Comparison of ENCODE assay signal across 19 cellular contexts in the genomic region with DNA sequence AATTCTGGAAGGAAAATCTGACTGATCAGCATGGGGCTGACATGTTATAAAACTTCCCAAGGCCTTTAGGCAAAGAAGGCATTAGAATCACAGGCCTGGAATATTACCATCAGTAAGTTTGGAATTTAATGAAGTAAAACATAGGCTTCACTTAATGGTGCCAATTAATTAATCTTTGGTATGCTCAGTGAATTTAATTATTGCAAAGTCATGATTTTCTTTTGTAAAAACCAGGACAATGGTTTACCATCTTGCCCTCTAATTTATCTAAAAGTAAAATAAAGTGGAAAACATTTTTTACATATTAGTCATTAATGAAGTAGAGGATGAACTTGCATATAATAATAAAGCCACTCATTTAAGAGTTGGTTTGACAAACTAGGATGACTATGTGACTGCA.
DNase-seq lines count a peak whose midpoint lies in the region; ATAC-seq, FAIRE-seq and TF ChIP-seq lines count a peak whose summit lies in the region.
"Had no signal": no experiment of that assay in that cellular context is flagged by ENCODE, and none has a peak within 500 bp of the region (broad histone marks: within the 10 kb centered on the region; RNA-seq: fewer than 3 reads in every experiment).

No MANE protein-coding gene starts in this region.

- no peak for TF ChIP-seq POLR2A in A549 (IDR thresholded peaks at IDR 0.05; ENCODE audit: low read length)
- TF ChIP-seq POLR2A in HCT116 (IDR thresholded peaks at IDR 0.05; ENCODE audit: borderline replicate concordance, extremely low read depth, insufficient read depth, insufficient read length): no peak

- no peaks in the 10 kb centered on the region for H3K9me2 ChIP-seq in HCT116 (ENCODE audit: insufficient read depth)

- no peak overlapping the region for H3K4me2 ChIP-seq in A549
- H3K4me2 ChIP-seq in HCT116 (ENCODE audit: low read length): no peak overlapping the region
- H3K4me2 ChIP-seq: BLaER1 treated with 17β-estradiol and CSF1 and Interleukin-3, amounts not matched to agents 10 nM and 100 nM had no signal

- CTCF ChIA-PET in A549 (lab: Yijun Ruan, JAX) (no interaction called here), HCT116 (lab: Charles Lee) (no interaction called here)

- H3K4me3 ChIP-seq in A549: no peak overlapping the region
- no peak overlapping the region for H3K4me3 ChIP-seq in HCT116 (replicated peaks in 1 of 2; ENCODE audit: low read depth in 1 of 2, low read length in 2 of 2)
- H3K4me3 ChIP-seq: BLaER1 treated with 17β-estradiol and CSF1 and Interleukin-3, amounts not matched to agents 10 nM and 100 nM had no signal

- peaks cover 69% of the 10 kb centered on the region for H3K27me3 ChIP-seq in HCT116 (ENCODE audit: insufficient read depth, low read length)
- H3K27me3 ChIP-seq: BLaER1 treated with 17β-estradiol and CSF1 and Interleukin-3, amounts not matched to agents 10 nM and 100 nM had no signal

- intact Hi-C loops in HCT116 (cut with micrococcal nuclease): no loop called here

- no peaks in the 10 kb centered on the region for H3K79me2 ChIP-seq in HCT116 (ENCODE audit: insufficient read depth, low read length)

- no peak overlapping the region for H2AFZ ChIP-seq in HCT116 (ENCODE audit: low read depth, low read length, poor library complexity, severe bottlenecking)

- no peak overlapping the region for H3K9ac ChIP-seq in HCT116 (ENCODE audit: low read length)
- H3K9ac ChIP-seq: BLaER1 treated with 17β-estradiol and CSF1 and Interleukin-3, amounts not matched to agents 10 nM and 100 nM had no signal

- H3K9me3 ChIP-seq in A549: no peaks in the 10 kb centered on the region
- H3K9me3 ChIP-seq in HCT116 (ENCODE audit: control insufficient read depth in 1 of 2, insufficient read depth in 1 of 2, low read depth in 1 of 2, low read length in 2 of 2): no peaks in the 10 kb centered on the region
- H3K9me3 ChIP-seq: BLaER1 treated with 17β-estradiol and CSF1 and Interleukin-3, amounts not matched to agents 10 nM and 100 nM; Caco-2 had no signal

- no TSS peak for BruUV-seq in HCT116 (replicated peaks; lab: Mats Ljungman, UMichigan)

- no peaks in the 10 kb centered on the region for H3K36me3 ChIP-seq in HCT116 (ENCODE audit: control insufficient read depth in 1 of 2, insufficient read depth in 2 of 2, low read length in 2 of 2)
- H3K36me3 ChIP-seq: BLaER1 treated with 17β-estradiol and CSF1 and Interleukin-3, amounts not matched to agents 10 nM and 100 nM had no signal

- no peak for DNase-seq in A549 (ENCODE audit: low read depth in 1 of 2, low spot score in 1 of 2)
- DNase-seq in HCT116 (ENCODE audit: low read depth, low spot score): no peak
- DNase-seq: 8988T; AML-193; Caco-2; Calu3; CD4-positive, alpha-beta T cell; CD8-positive, alpha-beta T cell; DMS79 treated with DMSO at 0.1 percent for 48 hours; GF-D8 had no signal

- no peak for TF ChIP-seq EP300 in A549 (IDR thresholded peaks at IDR 0.05)

- TF ChIP-seq RAD21 in A549 (conservative IDR thresholded peaks at IDR 0.05 in 1 of 2, IDR thresholded peaks at IDR 0.05 in 1 of 2): no peak
- TF ChIP-seq RAD21 in HCT116 (IDR thresholded peaks at IDR 0.05; ENCODE audit: low read depth): no peak

- RAD21 ChIA-PET in HCT116 (lab: Charles Lee; ENCODE audit: low non-redundant PET in 1 of 2, low total read pairs in 2 of 2, uncharacterized antibody in 2 of 2, unreplicated experiment in 2 of 2): no interaction called here

- ATAC-seq in A549: no peak
- no peak for ATAC-seq in HCT116
- ATAC-seq in GM21515 (IDR thresholded peaks at IDR 0.05; ENCODE audit: unreplicated experiment): no peak
- ATAC-seq in HG03442 (IDR thresholded peaks at IDR 0.05; ENCODE audit: unreplicated experiment): no peak
- ATAC-seq: CD8-positive, alpha-beta T cell had no signal

- FAIRE-seq in A549 (lab: Jason Lieb, UNC): no peak
- FAIRE-seq in islet of Langerhans (lab: Jason Lieb, UNC): peak; percentile 55
- FAIRE-seq: A204.1, D721Med, GM12891, GM19239 had no signal

- H4K20me1 ChIP-seq in HCT116 (ENCODE audit: insufficient read depth): no peaks in the 10 kb centered on the region
- H4K20me1 ChIP-seq: BLaER1 treated with 17β-estradiol and CSF1 and Interleukin-3, amounts not matched to agents 10 nM and 100 nM had no signal

- H3K27ac ChIP-seq in A549 (no peak overlapping the region), HCT116 (ENCODE audit: low read depth, low read length) (no peak overlapping the region)
- H3K27ac ChIP-seq: BLaER1 treated with 17β-estradiol and CSF1 and Interleukin-3, amounts not matched to agents 10 nM and 100 nM; C4-2B had no signal

- TF ChIP-seq CTCF in A549 (IDR thresholded peaks at IDR 0.05) (no peak), HCT116 (IDR thresholded peaks at IDR 0.05 in 2 of 3, conservative IDR thresholded peaks at IDR 0.05 in 1 of 3; ENCODE audit: borderline replicate concordance in 1 of 3, insufficient read depth in 1 of 3, low read depth in 2 of 3, low read length in 2 of 3) (no peak)

- POLR2A ChIA-PET in A549 (lab: Yijun Ruan, JAX): no interaction called here
- POLR2A ChIA-PET in HCT116 (lab: Charles Lee): no interaction called here

- H3K4me1 ChIP-seq in A549: no peaks in the 10 kb centered on the region
- no peaks in the 10 kb centered on the region for H3K4me1 ChIP-seq in HCT116 (ENCODE audit: control insufficient read depth in 1 of 2, insufficient read depth in 2 of 2, low read length in 2 of 2)
- H3K4me1 ChIP-seq: BLaER1 treated with 17β-estradiol and CSF1 and Interleukin-3, amounts not matched to agents 10 nM and 100 nM; Caco-2 had no signal

TF ChIP-seq in A549, 52 proteins besides CTCF, POLR2A, EP300 and RAD21:
- TF ChIP-seq ZFP36 (IDR thresholded peaks at IDR 0.05; ENCODE audit: borderline replicate concordance, partially characterized antibody) (no peak), NFE2L2 (conservative IDR thresholded peaks at IDR 0.05; ENCODE audit: low read length) (no peak), CHD4 (IDR thresholded peaks at IDR 0.05; ENCODE audit: borderline replicate concordance) (no peak), EHF (CRISPR knock-in tag; IDR thresholded peaks at IDR 0.05) (no peak), MAFK (IDR thresholded peaks at IDR 0.05; ENCODE audit: partially characterized antibody) (peak; percentile 67)
- TF ChIP-seq, protein P1, sequence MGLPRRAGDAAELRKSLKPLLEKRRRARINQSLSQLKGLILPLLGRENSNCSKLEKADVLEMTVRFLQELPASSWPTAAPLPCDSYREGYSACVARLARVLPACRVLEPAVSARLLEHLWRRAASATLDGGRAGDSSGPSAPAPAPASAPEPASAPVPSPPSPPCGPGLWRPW (IDR thresholded peaks at IDR 0.05): no peak

TF ChIP-seq in HCT116, 20 proteins besides CTCF, POLR2A, EP300 and RAD21:
- TF ChIP-seq EZH2phosphoT487 (IDR thresholded peaks at IDR 0.05; ENCODE audit: borderline replicate concordance) (no peak), EZH2 (IDR thresholded peaks at IDR 0.05) (no peak), YY1 (IDR thresholded peaks at IDR 0.05; ENCODE audit: extremely low read depth, insufficient replicate concordance, low read depth, low read length) (no peak), SRF (IDR thresholded peaks at IDR 0.05; ENCODE audit: low read depth) (no peak), ZNF274 (IDR thresholded peaks at IDR 0.05; ENCODE audit: low read depth, low read length) (0 out of 2 replicates have a peak, but pooled peaks have one; percentile 11)
- TF ChIP-seq, protein P2, sequence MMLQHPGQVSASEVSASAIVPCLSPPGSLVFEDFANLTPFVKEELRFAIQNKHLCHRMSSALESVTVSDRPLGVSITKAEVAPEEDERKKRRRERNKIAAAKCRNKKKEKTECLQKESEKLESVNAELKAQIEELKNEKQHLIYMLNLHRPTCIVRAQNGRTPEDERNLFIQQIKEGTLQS (IDR thresholded peaks at IDR 0.05): no peak
TF ChIP-seq in HCT116: peak in this region for 1.
